ENCODE assay signal across 8 cellular contexts in the genomic region with DNA sequence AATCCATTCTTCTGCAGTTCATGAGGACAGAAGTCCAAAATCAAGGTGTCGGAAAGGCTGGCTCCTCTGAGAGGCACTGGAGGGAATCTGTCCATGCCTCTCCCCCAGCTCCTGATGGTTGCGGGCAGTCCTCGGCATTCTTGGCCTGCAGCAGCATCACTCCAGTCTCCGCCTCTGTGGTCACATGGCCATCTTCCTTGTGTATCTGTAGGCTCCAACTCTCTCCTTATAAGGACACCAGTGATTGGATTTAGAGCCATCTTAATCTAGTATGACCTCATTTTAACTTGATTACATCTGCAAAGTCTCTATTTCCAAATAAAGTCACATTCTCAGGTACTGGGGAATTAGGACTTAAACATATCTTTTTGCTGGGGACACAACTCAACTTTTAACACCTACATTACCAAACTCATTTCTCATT. TPM values are rescaled to one million over a fixed set of nuclear protein-coding genes. Genes with fewer than 3 reads are reported as not detected.
DNase-seq lines count a peak whose midpoint lies in the region; ATAC-seq and TF ChIP-seq lines count a peak whose summit lies in the region.

No MANE protein-coding gene starts in this region.

- no peak overlapping the region for H3K9ac ChIP-seq in HUES48 (ENCODE audit: low read depth, low read length)

- H3K27ac ChIP-seq in HUES48 (ENCODE audit: low read depth, low read length) (peak overlapping the region; percentile 49), temporal lobe (ENCODE audit: low read depth, low read length) (peak overlapping the region; percentile 30)

- no peak for TF ChIP-seq CTCF in cardiac fibroblast (IDR thresholded peaks at IDR 0.05; ENCODE audit: low read depth, low read length)

- H3K36me3 ChIP-seq in HUES48 (ENCODE audit: control insufficient read depth, insufficient read depth, low read length): no peaks in the 10 kb centered on the region

- H3K4me1 ChIP-seq in HUES48 (ENCODE audit: control insufficient read depth, insufficient read depth, low read length): peaks cover 25% of the 10 kb centered on the region

- DNase-seq in cardiac fibroblast (ENCODE audit: low read depth in 2 of 2): peak; percentile 88 to 90
- no peak for DNase-seq in left lobe of liver (ENCODE audit: low spot score)
- no peak for DNase-seq in NCI-H1417 treated with DMSO at 0.1 percent for 48 hours (lab: John Stamatoyannopoulos, UW)
- no peak for DNase-seq in DMS79 treated with DMSO at 0.1 percent for 48 hours (lab: John Stamatoyannopoulos, UW)

- H3K27me3 ChIP-seq in HUES48 (ENCODE audit: control insufficient read depth, insufficient read depth, low read length): no peaks in the 10 kb centered on the region

- ATAC-seq in left lobe of liver (peak; percentile 39), HG03520 (IDR thresholded peaks at IDR 0.05; ENCODE audit: unreplicated experiment) (no peak), GM21423 (IDR thresholded peaks at IDR 0.05; ENCODE audit: unreplicated experiment) (no peak)

- no peaks in the 10 kb centered on the region for H3K9me3 ChIP-seq in HUES48 (ENCODE audit: control insufficient read depth, insufficient read depth, low read length)

- no peak overlapping the region for H3K4me3 ChIP-seq in HUES48 (ENCODE audit: low read depth, low read length)
- H3K4me3 ChIP-seq in cardiac fibroblast (replicated peaks in 1 of 2; ENCODE audit: low read depth in 2 of 2, low read length in 2 of 2): no peak overlapping the region

RNA-seq across cellular contexts. Expression of a gene that starts 56.0 kb away (rescaled TPM):
- total RNA-seq in left lobe of liver (52.8 TPM), temporal lobe (21.9 TPM)

Comparison
In these comparisons a context has a peak if more than half of its experiments do, and no peak if none do; other contexts are left out.
1. DNase-seq: peak in cardiac fibroblast (2 of 2); none in left lobe of liver (single experiment), NCI-H1417 treated with DMSO at 0.1 percent for 48 hours (single experiment) and DMS79 treated with DMSO at 0.1 percent for 48 hours (single experiment).